Comparison of ENCODE assay signal across 9 cellular contexts in genomic region chr22:34414467-34415440, GRCh38.
A peak's percentile ranks its signal among the peaks of the same experiment; 100 is the strongest.
DNase-seq lines count a peak whose midpoint lies in the region; ATAC-seq and TF ChIP-seq lines count a peak whose summit lies in the region.
"Had no signal": no experiment of that assay in that cellular context is flagged by ENCODE, and none has a peak within 500 bp of the region (broad histone marks: within the 10 kb centered on the region; RNA-seq: fewer than 3 reads in every experiment).

No MANE protein-coding gene starts in this region.

- H3K4me1 Mint-ChIP-seq in Caco-2 (ENCODE audit: low read depth, unreplicated experiment): no peaks in the 10 kb centered on the region
- H3K4me1 Mint-ChIP-seq in activated naive CD8-positive, alpha-beta T cell treated with anti-CD3 and anti-CD28 coated beads, Interleukin-2, amount 50 U/mL, for 24 hours: no peaks in the 10 kb centered on the region

- H3K4me3 ChIP-seq in Caco-2 (ENCODE audit: low read depth, low read length) (no peak overlapping the region), right lobe of liver (no peak overlapping the region), psoas muscle (no peak overlapping the region)

- H3K27ac ChIP-seq in right lobe of liver (no peak overlapping the region), psoas muscle (no peak overlapping the region)

- no peak for TF ChIP-seq POLR2A in right lobe of liver (IDR thresholded peaks at IDR 0.05)

- intact Hi-C loops in Caco-2 (cut with micrococcal nuclease; ENCODE audit: unreplicated experiment) (loop anchor here (1.0 kb wide), 2 partner anchors 610 to 736 kb away; no protein-coding TSS in a partner anchor), right lobe of liver (cut with DNase I) (loop anchor here in 1 of 2 donors (10.0 kb wide), 1 partner anchor 610 kb away; no protein-coding TSS in a partner anchor), psoas muscle (cut with DNase I) (loop anchor here in 1 of 2 donors (10.0 kb wide), 1 partner anchor 610 kb away; no protein-coding TSS in a partner anchor)

- POLR2A ChIA-PET in Caco-2 (lab: Charles Lee): no interaction called here

- H3K36me3 ChIP-seq in Caco-2 (ENCODE audit: control insufficient read depth, insufficient read depth, low read length) (no peaks in the 10 kb centered on the region), right lobe of liver (no peaks in the 10 kb centered on the region), psoas muscle (ENCODE audit: insufficient read depth in 1 of 2, low read depth in 1 of 2) (no peaks in the 10 kb centered on the region)

- CTCF ChIA-PET in Caco-2 (lab: Charles Lee): interaction anchor here (0.6 to 1.1 kb wide), 4 partner anchors 276 to 817 kb away, joined by 3 to 5 read pairs (median 4); no protein-coding TSS in a partner anchor

- ATAC-seq in GM19467 (IDR thresholded peaks at IDR 0.05; ENCODE audit: unreplicated experiment): peak; percentile 46
- ATAC-seq in activated naive CD8-positive, alpha-beta T cell treated with anti-CD3 and anti-CD28 coated beads, Interleukin-2, amount 50 U/mL, for 24 hours: no peak
- peak; percentile 85 to 96 (median 88) for ATAC-seq in right lobe of liver
- no peak for ATAC-seq in GM19397 (IDR thresholded peaks at IDR 0.05; ENCODE audit: unreplicated experiment)
- no peak for ATAC-seq in GM21367 (IDR thresholded peaks at IDR 0.05; ENCODE audit: unreplicated experiment)
- ATAC-seq in psoas muscle: no peak

- H3K27ac Mint-ChIP-seq in Caco-2 (ENCODE audit: unreplicated experiment): no peak overlapping the region
- no peak overlapping the region for H3K27ac Mint-ChIP-seq in activated naive CD8-positive, alpha-beta T cell treated with anti-CD3 and anti-CD28 coated beads, Interleukin-2, amount 50 U/mL, for 24 hours

- TF ChIP-seq CTCF in Caco-2 (IDR thresholded peaks at IDR 0.05; ENCODE audit: insufficient read depth in 1 of 2, low read depth in 1 of 2, low read length in 1 of 2, severe bottlenecking in 1 of 2, unreplicated experiment in 1 of 2) (peak; percentile 78 to 82), right lobe of liver (IDR thresholded peaks at IDR 0.05) (peak; percentile 53 to 87 (median 56)), psoas muscle (IDR thresholded peaks at IDR 0.05) (no peak)

- peak; percentile 81 to 82 for DNase-seq in Caco-2
- peak; percentile 28 for DNase-seq in NCI-H2227 treated with DMSO at 0.1 percent for 48 hours (lab: John Stamatoyannopoulos, UW)
- DNase-seq in activated naive CD8-positive, alpha-beta T cell treated with anti-CD3 and anti-CD28 coated beads, Interleukin-2, amount 50 U/mL, for 24 hours: peak; percentile 28
- peak; percentile 38 to 69 (median 69) for DNase-seq in right lobe of liver
- DNase-seq in psoas muscle: no peak
- DNase-seq: IMR-90 had no signal

- H3K27me3 Mint-ChIP-seq in Caco-2 (ENCODE audit: insufficient read depth, unreplicated experiment): peaks cover 6% of the 10 kb centered on the region
- no peaks in the 10 kb centered on the region for H3K27me3 Mint-ChIP-seq in activated naive CD8-positive, alpha-beta T cell treated with anti-CD3 and anti-CD28 coated beads, Interleukin-2, amount 50 U/mL, for 24 hours

- no peaks in the 10 kb centered on the region for H3K4me1 ChIP-seq in Caco-2
- no peaks in the 10 kb centered on the region for H3K4me1 ChIP-seq in right lobe of liver
- H3K4me1 ChIP-seq in psoas muscle: no peaks in the 10 kb centered on the region

- H3K9me3 ChIP-seq in Caco-2: no peaks in the 10 kb centered on the region
- H3K9me3 ChIP-seq in right lobe of liver: no peaks in the 10 kb centered on the region
- no peaks in the 10 kb centered on the region for H3K9me3 ChIP-seq in psoas muscle

- H3K4me3 Mint-ChIP-seq in Caco-2 (ENCODE audit: unreplicated experiment): no peak overlapping the region
- no peak overlapping the region for H3K4me3 Mint-ChIP-seq in activated naive CD8-positive, alpha-beta T cell treated with anti-CD3 and anti-CD28 coated beads, Interleukin-2, amount 50 U/mL, for 24 hours

- no peaks in the 10 kb centered on the region for H3K36me3 Mint-ChIP-seq in Caco-2 (ENCODE audit: insufficient read depth, unreplicated experiment)
- H3K36me3 Mint-ChIP-seq in activated naive CD8-positive, alpha-beta T cell treated with anti-CD3 and anti-CD28 coated beads, Interleukin-2, amount 50 U/mL, for 24 hours (ENCODE audit: low read depth): no peaks in the 10 kb centered on the region

- no TSS peak for BruUV-seq in Caco-2 (replicated peaks; lab: Mats Ljungman, UMichigan)

- peaks cover 10% of the 10 kb centered on the region for H3K9me3 Mint-ChIP-seq in Caco-2 (ENCODE audit: unreplicated experiment)
- peaks cover 12% of the 10 kb centered on the region for H3K9me3 Mint-ChIP-seq in activated naive CD8-positive, alpha-beta T cell treated with anti-CD3 and anti-CD28 coated beads, Interleukin-2, amount 50 U/mL, for 24 hours

- WGBS in right lobe of liver (ENCODE audit: insufficient coverage, low coverage, low lambda C conversion rate, missing lambda C conversion rate): 28% methylated on average over 4 of the region's 4 CpGs
- WGBS in psoas muscle, 3 donors: 23 to 27% (median 25%) methylated on average over 4 of the region's 4 CpGs

- H3K27me3 ChIP-seq in Caco-2 (replicated peaks; ENCODE audit: control insufficient read depth, insufficient read depth, low read length): no peaks in the 10 kb centered on the region
- peaks cover 0 to 5% of the 10 kb centered on the region in 2 donors for H3K27me3 ChIP-seq in right lobe of liver
- H3K27me3 ChIP-seq in psoas muscle (ENCODE audit: insufficient read depth in 3 of 3, low read length in 2 of 3): no peaks in the 10 kb centered on the region

Comparison
In these comparisons a context has a peak if more than half of its experiments do, and no peak if none do; other contexts are left out.
1. DNase-seq: peak in Caco-2 (2 of 2), NCI-H2227 treated with DMSO at 0.1 percent for 48 hours (single experiment), activated naive CD8-positive, alpha-beta T cell treated with anti-CD3 and anti-CD28 coated beads, Interleukin-2, amount 50 U/mL, for 24 hours (single experiment) and right lobe of liver (3 of 3); none in psoas muscle (0 of 2).
2. ATAC-seq: peak in GM19467 (single experiment) and right lobe of liver (4 of 4); none in activated naive CD8-positive, alpha-beta T cell treated with anti-CD3 and anti-CD28 coated beads, Interleukin-2, amount 50 U/mL, for 24 hours (single experiment), GM19397 (single experiment), GM21367 (single experiment) and psoas muscle (0 of 4).